ENCODE assay signal across 1 cellular context in the genomic region with DNA sequence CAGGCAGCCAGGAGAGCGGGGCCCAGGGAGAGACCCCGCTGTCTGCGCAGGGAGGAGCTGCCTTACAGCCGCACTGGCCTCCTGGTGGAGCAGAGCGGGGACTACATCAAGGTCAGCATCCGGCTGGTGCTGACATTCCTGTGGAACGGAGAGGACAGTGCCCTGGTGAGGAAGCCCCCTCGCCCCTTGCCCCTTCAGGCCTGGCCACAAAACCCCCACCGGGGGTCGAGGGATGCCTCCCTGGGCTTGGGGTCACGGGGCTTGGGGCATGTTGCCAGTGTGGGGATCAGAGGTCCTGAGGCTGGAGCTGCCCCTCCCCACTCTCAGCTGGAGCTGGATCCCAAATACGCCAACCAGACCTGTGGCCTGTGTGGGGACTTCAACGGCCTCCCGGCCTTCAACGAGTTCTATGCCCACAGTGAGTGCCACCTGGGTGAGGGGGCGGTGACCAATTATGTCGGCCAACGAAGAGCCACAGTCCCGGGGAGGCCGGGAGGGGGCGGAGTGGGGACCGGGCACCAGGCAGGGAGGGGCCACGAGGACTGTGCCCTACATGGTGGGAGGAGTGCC.
TF ChIP-seq lines count a peak whose summit lies in the region.

No MANE protein-coding gene starts in this region.

TF ChIP-seq in H1, 55 proteins besides CTCF, POLR2A, EP300 and RAD21 (continued from another document):
- TF ChIP-seq CREB1 (IDR thresholded peaks at IDR 0.05), result no peak
- TF ChIP-seq RBBP5 (IDR thresholded peaks at IDR 0.05; ENCODE audit: borderline replicate concordance, low read depth, low read length), result no peak
- TF ChIP-seq ZNF274 (IDR thresholded peaks at IDR 0.05; ENCODE audit: borderline replicate concordance, extremely low read depth, low read length), result no peak
- no peak for TF ChIP-seq KDM1A (IDR thresholded peaks at IDR 0.05; ENCODE audit: borderline replicate concordance, low read length)
- TF ChIP-seq POU5F1 (IDR thresholded peaks at IDR 0.05; ENCODE audit: low read depth, low read length), result no peak
- no peak for TF ChIP-seq HDAC6 (IDR thresholded peaks at IDR 0.05; ENCODE audit: low read depth, low read length)
- no peak for TF ChIP-seq POLR2AphosphoS5 (IDR thresholded peaks at IDR 0.05; ENCODE audit: low read depth, low read length)
